Comparison of ENCODE assay signal across 25 cellular contexts in genomic region chr7:122055072-122055471, GRCh38.
A peak's percentile ranks its signal among the peaks of the same experiment; 100 is the strongest.
DNase-seq lines count a peak whose midpoint lies in the region; ATAC-seq, FAIRE-seq and TF ChIP-seq lines count a peak whose summit lies in the region.
"Had no signal": no experiment of that assay in that cellular context is flagged by ENCODE, and none has a peak within 500 bp of the region (broad histone marks: within the 10 kb centered on the region; RNA-seq: fewer than 3 reads in every experiment).

No MANE protein-coding gene starts in this region.

- H3K36me3 ChIP-seq in ACC112 (ENCODE audit: insufficient read depth, low read length): no peaks in the 10 kb centered on the region
- no peaks in the 10 kb centered on the region for H3K36me3 ChIP-seq in bronchial epithelial cell (ENCODE audit: control insufficient read depth, insufficient read depth, low read length)
- H3K36me3 ChIP-seq in keratinocyte (ENCODE audit: control insufficient read depth in 2 of 2, extremely low read depth in 1 of 2, insufficient read depth in 2 of 2, low read length in 2 of 2): peaks cover 0 to 6% of the 10 kb centered on the region in 2 experiments
- H3K36me3 ChIP-seq: BLaER1 had no signal

- H4K20me1 ChIP-seq in keratinocyte (ENCODE audit: control insufficient read depth, extremely low read depth, insufficient read depth, low read length): no peaks in the 10 kb centered on the region
- H4K20me1 ChIP-seq: BLaER1 had no signal

- intact Hi-C loops in Right ventricle myocardium inferior (cut with DNase I): no loop called here

- FAIRE-seq in H54 (lab: Jason Lieb, UNC): peak; percentile 23
- FAIRE-seq in bronchial epithelial cell (lab: Jason Lieb, UNC): no peak
- no peak for FAIRE-seq in keratinocyte (lab: Jason Lieb, UNC)
- FAIRE-seq: GM18507, GM19239 had no signal

- peak overlapping the region; percentile 25 for H3K4me2 ChIP-seq in keratinocyte (ENCODE audit: control insufficient read depth, extremely low read depth, insufficient read depth, low read depth, low read length)
- H3K4me2 ChIP-seq: A549, BLaER1, KMS-11 had no signal

- no peak overlapping the region for H3K9ac ChIP-seq in keratinocyte (ENCODE audit: control insufficient read depth, extremely low read depth, insufficient read depth, low read length)
- H3K9ac ChIP-seq: BLaER1, KMS-11 had no signal

- dilution Hi-C loops in keratinocyte (cut with MboI; ENCODE audit: extremely low pct_ligation_motif_present, low sequenced_read_pairs): no loop called here

- no peak for TF ChIP-seq POLR2A in H54 (IDR thresholded peaks at IDR 0.05; ENCODE audit: low read depth, low read length)

- no peaks in the 10 kb centered on the region for H3K9me3 ChIP-seq in keratinocyte (ENCODE audit: control insufficient read depth, low read depth, low read length)
- H3K9me3 ChIP-seq: A549, BLaER1, Caco-2 had no signal

- H3K4me1 ChIP-seq in ACC112 (ENCODE audit: control insufficient read depth, insufficient read depth, low read length, unreplicated experiment) (no peaks in the 10 kb centered on the region), keratinocyte (ENCODE audit: control insufficient read depth, extremely low read depth, insufficient read depth, low read length) (no peaks in the 10 kb centered on the region)
- H3K4me1 ChIP-seq: A549, BLaER1 had no signal

- no peaks in the 10 kb centered on the region for H3K27me3 ChIP-seq in ACC112 (ENCODE audit: insufficient read depth, low read length)
- no peaks in the 10 kb centered on the region for H3K27me3 ChIP-seq in bronchial epithelial cell (ENCODE audit: control insufficient read depth, insufficient read depth, low read length)
- H3K27me3 ChIP-seq in keratinocyte (ENCODE audit: control insufficient read depth, extremely low read depth, insufficient read depth, low read length): no peaks in the 10 kb centered on the region
- H3K27me3 ChIP-seq: BLaER1 had no signal

- ATAC-seq in Right ventricle myocardium inferior: no peak
- ATAC-seq: A549 had no signal

- H2AFZ ChIP-seq in ACC112 (ENCODE audit: low read length, unreplicated experiment) (peak overlapping the region; percentile 69), keratinocyte (ENCODE audit: control insufficient read depth, low read length) (no peak overlapping the region)

- H3K9me1 ChIP-seq in keratinocyte (ENCODE audit: control insufficient read depth, extremely low read depth, insufficient read depth, low read length): no peaks in the 10 kb centered on the region

- H3K79me2 ChIP-seq in ACC112 (ENCODE audit: control insufficient read depth, insufficient read depth, low read length, unreplicated experiment) (no peaks in the 10 kb centered on the region), keratinocyte (ENCODE audit: control insufficient read depth, insufficient read depth, low read length) (no peaks in the 10 kb centered on the region)

- H3K4me3 ChIP-seq in ACC112 (ENCODE audit: low read depth, low read length): peak overlapping the region; percentile 56; the same call in 1 of the 2 replicates
- H3K4me3 ChIP-seq in bronchial epithelial cell (ENCODE audit: low read depth, low read length): no peak overlapping the region
- no peak overlapping the region for H3K4me3 ChIP-seq in keratinocyte (ENCODE audit: control insufficient read depth in 2 of 3, extremely low read depth in 1 of 3, insufficient read depth in 2 of 3, low read depth in 1 of 3, low read length in 3 of 3)
- H3K4me3 ChIP-seq: A549, BLaER1, SK-N-MC had no signal

- DNase-seq in H54 (ENCODE audit: insufficient read length, low spot score) (no peak), bronchial epithelial cell (ENCODE audit: low read depth) (peak; percentile 72), keratinocyte (ENCODE audit: low read depth, low spot score) (no peak), NCI-H1417 (lab: John Stamatoyannopoulos, UW) (no peak), Right ventricle myocardium inferior (ENCODE audit: missing footprints) (no peak), foreskin melanocyte (no peak), globus pallidus (ENCODE audit: low spot score) (no peak)
- DNase-seq: Caco-2; CD4-positive, alpha-beta memory T cell; GDM1; H7; NCI-H1092 treated with DMSO at 0.1 percent for 48 hours; NCI-H2029 treated with DMSO at 0.1 percent for 48 hours; NCI-H2171; NCI-H524 treated with DMSO at 0.1 percent for 48 hours; OCI-M1; SHP77; SW 1271 had no signal

- no peak for TF ChIP-seq CTCF in bronchial epithelial cell (IDR thresholded peaks at IDR 0.05; ENCODE audit: insufficient read depth, low read length, severe bottlenecking)
- no peak for TF ChIP-seq CTCF in keratinocyte (optimal IDR thresholded peaks at IDR 0.05 in 1 of 3, IDR thresholded peaks at IDR 0.05 in 1 of 3, conservative IDR thresholded peaks at IDR 0.05 in 1 of 3; ENCODE audit: extremely low read depth in 1 of 3, insufficient read depth in 2 of 3, low read length in 3 of 3)

- H3K27ac ChIP-seq in ACC112 (ENCODE audit: low read depth, low read length): no peak overlapping the region; the same call in 1 of the 2 replicates
- H3K27ac ChIP-seq in keratinocyte (ENCODE audit: control insufficient read depth, insufficient read depth, low read length): no peak overlapping the region
- H3K27ac ChIP-seq: A549, BLaER1, KMS-11, SK-N-MC had no signal
